ENCODE assay signal across 8 cellular contexts in the genomic region with DNA sequence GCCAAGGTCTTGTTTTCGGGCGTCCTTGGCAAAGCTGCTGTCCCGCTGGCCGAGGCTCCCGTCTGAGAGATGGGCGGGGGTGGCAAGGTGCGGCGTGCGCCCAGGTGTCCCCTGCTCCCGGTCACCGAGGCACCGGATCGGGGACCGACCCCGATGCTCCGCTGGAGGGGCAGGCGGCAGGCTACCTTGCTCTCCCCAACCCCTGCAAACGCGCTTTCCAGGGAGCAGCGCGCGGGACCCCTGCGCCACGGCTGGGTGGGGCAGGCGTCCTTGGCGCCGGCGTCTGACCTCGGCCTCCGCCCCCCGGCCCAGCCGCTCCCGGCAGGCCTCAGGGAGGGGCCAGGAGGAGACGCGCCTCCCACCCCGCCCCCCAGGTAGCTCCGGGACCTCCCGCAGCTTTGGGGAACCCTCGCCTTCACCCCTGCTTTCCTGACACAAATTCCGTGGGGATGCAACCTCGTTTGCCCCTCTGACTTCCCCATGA. TPM values are rescaled to one million over a fixed set of nuclear protein-coding genes. Genes with fewer than 3 reads are reported as not detected.
DNase-seq lines count a peak whose midpoint lies in the region; ATAC-seq and TF ChIP-seq lines count a peak whose summit lies in the region.

No MANE protein-coding gene starts in this region.

- peaks cover 49% of the 10 kb centered on the region for H3K27me3 ChIP-seq in AG04450 (ENCODE audit: control insufficient read depth, insufficient read depth, low read length)
- no peaks in the 10 kb centered on the region for H3K27me3 ChIP-seq in testis

- peaks cover 9% of the 10 kb centered on the region for H3K4me1 ChIP-seq in testis

- DNase-seq in AG04450 (ENCODE audit: low read depth, low spot score): no peak
- no peak for DNase-seq in activated T-helper 1 cell treated with anti-CD3 and anti-CD28 coated beads, Interleukin-12 subunit alpha, Interleukin-12 subunit beta, Interleukin-2, Interleukin-4 antibody, amounts not matched to agents 30 ng/mL and 10 ng/mL and 1 ng/mL, durations not matched to agents 14 hours and 24 hours and 36 hours (ENCODE audit: low spot score)
- DNase-seq in testis: no peak
- no peak for DNase-seq in DMS153 treated with DMSO at 0.1 percent for 48 hours (lab: John Stamatoyannopoulos, UW; ENCODE audit: unreplicated experiment)
- no peak for DNase-seq in NCI-H1092 (lab: John Stamatoyannopoulos, UW)
- no peak for DNase-seq in T1000 (lab: John Stamatoyannopoulos, UW)

- no peak for TF ChIP-seq POLR2A in testis (IDR thresholded peaks at IDR 0.05)

- H3K4me3 Mint-ChIP-seq in activated T-helper 1 cell treated with anti-CD3 and anti-CD28 coated beads, Interleukin-12 subunit alpha, Interleukin-12 subunit beta, Interleukin-2, Interleukin-4 antibody, amounts not matched to agents 30 ng/mL and 10 ng/mL and 1 ng/mL, durations not matched to agents 14 hours and 24 hours and 36 hours: peak overlapping the region; percentile 89

- no peaks in the 10 kb centered on the region for H3K36me3 Mint-ChIP-seq in activated T-helper 1 cell treated with anti-CD3 and anti-CD28 coated beads, Interleukin-12 subunit alpha, Interleukin-12 subunit beta, Interleukin-2, Interleukin-4 antibody, amounts not matched to agents 30 ng/mL and 10 ng/mL and 1 ng/mL, durations not matched to agents 14 hours and 24 hours and 36 hours (ENCODE audit: low read depth)

- intact Hi-C loops in activated T-helper 1 cell treated with anti-CD3 and anti-CD28 coated beads, Interleukin-12 subunit alpha, Interleukin-12 subunit beta, Interleukin-2, Interleukin-4 antibody, amounts not matched to agents 30 ng/mL and 10 ng/mL and 1 ng/mL, durations not matched to agents 14 hours and 24 hours and 36 hours (cut with micrococcal nuclease): loop anchor here (1.0 to 2.0 kb wide), 3 partner anchors 16 to 39 kb away; a partner anchor contains a TSS
- intact Hi-C loops in testis (cut with DNase I; ENCODE audit: low total_unique reads): no loop called here

- WGBS in testis, 2 donors: 0% methylated on average over 36 of the region's 41 CpGs; no CpG with 5 or more reads in 1 of the 2 donors

- H3K4me3 ChIP-seq in AG04450 (ENCODE audit: low read depth, low read length) (peak overlapping the region; percentile 43), iPS-18c (ENCODE audit: insufficient read depth, low read depth, low read length) (peak overlapping the region; percentile 78), testis (peak overlapping the region; percentile 37 to 43)

- peaks cover 37% of the 10 kb centered on the region for H3K4me1 Mint-ChIP-seq in activated T-helper 1 cell treated with anti-CD3 and anti-CD28 coated beads, Interleukin-12 subunit alpha, Interleukin-12 subunit beta, Interleukin-2, Interleukin-4 antibody, amounts not matched to agents 30 ng/mL and 10 ng/mL and 1 ng/mL, durations not matched to agents 14 hours and 24 hours and 36 hours (ENCODE audit: low read depth)

- H3K9me3 Mint-ChIP-seq in activated T-helper 1 cell treated with anti-CD3 and anti-CD28 coated beads, Interleukin-12 subunit alpha, Interleukin-12 subunit beta, Interleukin-2, Interleukin-4 antibody, amounts not matched to agents 30 ng/mL and 10 ng/mL and 1 ng/mL, durations not matched to agents 14 hours and 24 hours and 36 hours: peaks cover 5% of the 10 kb centered on the region

- POLR2A ChIA-PET in AG04450 (lab: Yijun Ruan, JAX): no interaction called here

- H3K27ac ChIP-seq in AG04450 (ENCODE audit: low read depth, low read length) (no peak overlapping the region), testis (no peak overlapping the region)

- peak overlapping the region; percentile 76 for H3K27ac Mint-ChIP-seq in activated T-helper 1 cell treated with anti-CD3 and anti-CD28 coated beads, Interleukin-12 subunit alpha, Interleukin-12 subunit beta, Interleukin-2, Interleukin-4 antibody, amounts not matched to agents 30 ng/mL and 10 ng/mL and 1 ng/mL, durations not matched to agents 14 hours and 24 hours and 36 hours

- H3K36me3 ChIP-seq in testis (ENCODE audit: low read depth, missing control alignments): no peaks in the 10 kb centered on the region

- peaks cover 39% of the 10 kb centered on the region for H3K27me3 Mint-ChIP-seq in activated T-helper 1 cell treated with anti-CD3 and anti-CD28 coated beads, Interleukin-12 subunit alpha, Interleukin-12 subunit beta, Interleukin-2, Interleukin-4 antibody, amounts not matched to agents 30 ng/mL and 10 ng/mL and 1 ng/mL, durations not matched to agents 14 hours and 24 hours and 36 hours (ENCODE audit: insufficient read depth)

- TF ChIP-seq CTCF in AG04450 (IDR thresholded peaks at IDR 0.05; ENCODE audit: low read depth, low read length): no peak
- no peak for TF ChIP-seq CTCF in testis (IDR thresholded peaks at IDR 0.05)

- ATAC-seq in HG02588 (IDR thresholded peaks at IDR 0.05; ENCODE audit: unreplicated experiment): peak; percentile 19

- CTCF ChIA-PET in AG04450 (lab: Charles Lee): no interaction called here

- H3K9me3 ChIP-seq in AG04450 (ENCODE audit: control insufficient read depth, insufficient read depth, low read length): peaks cover 8% of the 10 kb centered on the region
- H3K9me3 ChIP-seq in iPS-18c (ENCODE audit: control insufficient read depth, insufficient read depth, low read length): no peaks in the 10 kb centered on the region
- H3K9me3 ChIP-seq in testis: no peaks in the 10 kb centered on the region

RNA-seq across cellular contexts. Expression of a gene that starts 0.6 kb away (rescaled TPM):
- 0.29 and 0.30 TPM in 2 replicates for polyA plus RNA-seq in AG04450 (2011; rRNA removed)
- 0.41 and 0.43 TPM in 2 replicates for polyA minus RNA-seq in AG04450 (2011; rRNA and poly(A)+ RNA removed)
- total RNA-seq in activated T-helper 1 cell treated with anti-CD3 and anti-CD28 coated beads, Interleukin-12 subunit alpha, Interleukin-12 subunit beta, Interleukin-2, Interleukin-4 antibody, amounts not matched to agents 30 ng/mL and 10 ng/mL and 1 ng/mL, durations not matched to agents 14 hours and 24 hours and 36 hours: 1.8 TPM in 2 replicates
- 1 to 10 TPM; 3.2 to 3.6 TPM for total RNA-seq in testis
- 1.4 TPM for polyA plus RNA-seq in testis (ENCODE audit: insufficient read depth, low read depth, low replicate concordance)

RNA-seq across cellular contexts. Expression of a gene that starts 16.9 kb away (rescaled TPM):
- polyA plus RNA-seq in AG04450 (2011; rRNA removed) (19.8 and 21.0 TPM in 2 replicates), testis (ENCODE audit: insufficient read depth, low read depth, low replicate concordance) (181 TPM)
- 21.4 and 25.4 TPM in 2 replicates for polyA minus RNA-seq in AG04450 (2011; rRNA and poly(A)+ RNA removed)
- total RNA-seq in activated T-helper 1 cell treated with anti-CD3 and anti-CD28 coated beads, Interleukin-12 subunit alpha, Interleukin-12 subunit beta, Interleukin-2, Interleukin-4 antibody, amounts not matched to agents 30 ng/mL and 10 ng/mL and 1 ng/mL, durations not matched to agents 14 hours and 24 hours and 36 hours: 23.9 and 28.0 TPM in 2 replicates
- total RNA-seq in testis: 100 to 1,000 TPM in 1 of 2 donors, 10 to 100 TPM in 1; 73.0 to 102 TPM

RNA-seq across cellular contexts. Expression of a gene that starts 39.8 kb away (rescaled TPM):
- polyA plus RNA-seq in AG04450 (2011; rRNA removed): 93.1 and 108 TPM in 2 replicates
- polyA minus RNA-seq in AG04450 (2011; rRNA and poly(A)+ RNA removed): 32.4 and 32.7 TPM in 2 replicates
- 264 and 265 TPM in 2 replicates for total RNA-seq in activated T-helper 1 cell treated with anti-CD3 and anti-CD28 coated beads, Interleukin-12 subunit alpha, Interleukin-12 subunit beta, Interleukin-2, Interleukin-4 antibody, amounts not matched to agents 30 ng/mL and 10 ng/mL and 1 ng/mL, durations not matched to agents 14 hours and 24 hours and 36 hours
- total RNA-seq in testis: 100 to 1,000 TPM; 132 to 208 TPM
- polyA plus RNA-seq in testis (ENCODE audit: insufficient read depth, low read depth, low replicate concordance): 105 TPM
